In genomic region chr13:47433461-47434005, GRCh38 we compare ENCODE assay signal across 16 cellular contexts.
"Had no signal": no experiment of that assay in that cellular context is flagged by ENCODE, and none has a peak within 500 bp of the region (broad histone marks: within the 10 kb centered on the region; RNA-seq: fewer than 3 reads in every experiment).

No MANE protein-coding gene starts in this region.

- H3K9ac ChIP-seq: neural progenitor cell had no signal

- DNase-seq: activated CD4-positive, alpha-beta T cell treated with anti-CD3 and anti-CD28 coated beads, Interleukin-2, amount 50 U/mL, for 48 hours; activated CD4-positive, CD25-positive, alpha-beta regulatory T cell treated with anti-CD3 and anti-CD28 coated beads, Interleukin-2, amount 50 U/mL, for 72 hours; activated naive CD4-positive, alpha-beta T cell treated with Interleukin-2 at 50 U/mL for 16 hours; effector memory CD8-positive, alpha-beta T cell; hypothalamus; kidney glomerular epithelial cell; ovary; stimulated activated CD4-positive, alpha-beta T cell treated with anti-CD3 and anti-CD28 coated beads, Interleukin-15, amount 100 ng/mL, for 24 hours; stimulated activated CD4-positive, alpha-beta T cell treated with anti-CD3 and anti-CD28 coated beads, Interleukin-4, amount 100 ng/mL, for 4 hours; stomach had no signal

- H3K4me1 ChIP-seq: neural progenitor cell, stomach had no signal

- ATAC-seq: effector memory CD8-positive, alpha-beta T cell had no signal

- H3K9me3 ChIP-seq: ovary, thoracic aorta had no signal

- H3K36me3 Mint-ChIP-seq: mesothelial cell of epicardium, neural progenitor cell had no signal

- H3K4me3 Mint-ChIP-seq: central memory CD8-positive, alpha-beta T cell; dendritic cell treated with granulocyte-macrophage colony-stimulating factor and Interleukin-4, amounts not matched to agents 40 ng/mL and 50 ng/mL, for 4 days; effector memory CD8-positive, alpha-beta T cell; mesothelial cell of epicardium; neural progenitor cell had no signal

- H3K36me3 ChIP-seq: neural progenitor cell, ovary, stomach, thoracic aorta had no signal

- H3K4me1 Mint-ChIP-seq: central memory CD8-positive, alpha-beta T cell; mesothelial cell of epicardium; neural progenitor cell had no signal

- H3K27ac ChIP-seq: epithelial cell of prostate, neural progenitor cell, ovary, stomach, thoracic aorta had no signal

- H3K27me3 ChIP-seq: neural progenitor cell, ovary, stomach had no signal

- H3K4me2 ChIP-seq: neural progenitor cell had no signal

- H3K4me3 ChIP-seq: neural progenitor cell, ovary, stomach, thoracic aorta had no signal

- H3K27me3 Mint-ChIP-seq: central memory CD8-positive, alpha-beta T cell; dendritic cell treated with granulocyte-macrophage colony-stimulating factor and Interleukin-4, amounts not matched to agents 40 ng/mL and 50 ng/mL, for 4 days; effector memory CD8-positive, alpha-beta T cell had no signal

- H3K27ac Mint-ChIP-seq: dendritic cell treated with granulocyte-macrophage colony-stimulating factor and Interleukin-4, amounts not matched to agents 40 ng/mL and 50 ng/mL, for 4 days; effector memory CD8-positive, alpha-beta T cell; mesothelial cell of epicardium; neural progenitor cell had no signal

- H2AFZ ChIP-seq: neural progenitor cell had no signal
